Comparison of ENCODE assay signal across 22 cellular contexts in genomic region chr11:93831343-93832082, GRCh38. TPM values are rescaled to one million over a fixed set of nuclear protein-coding genes. Genes with fewer than 3 reads are reported as not detected.
"Had no signal": no experiment of that assay in that cellular context is flagged by ENCODE, and none has a peak within 500 bp of the region (broad histone marks: within the 10 kb centered on the region; RNA-seq: fewer than 3 reads in every experiment).

No MANE protein-coding gene starts in this region.

- ATAC-seq: effector memory CD8-positive, alpha-beta T cell; foreskin keratinocyte; left cardiac atrium; naive thymus-derived CD8-positive, alpha-beta T cell; right cardiac atrium; stimulated activated effector memory CD8-positive, alpha-beta T cell treated with anti-CD3 and anti-CD28 coated beads, Interleukin-12 subunit alpha, Interleukin-12 subunit beta, amount 100 ng/mL, for 72 hours; stimulated activated naive CD8-positive, alpha-beta T cell treated with anti-CD3 and anti-CD28 coated beads, Interleukin-15, Interleukin-2, amounts not matched to agents 100 U/mL and 50 U/mL, for 24 hours had no signal

- H3K9me3 ChIP-seq: neutrophil, suprapubic skin, thyroid gland had no signal

- H3K36me3 ChIP-seq: neutrophil, suprapubic skin, thyroid gland had no signal

- H3K27me3 ChIP-seq: foreskin keratinocyte, hepatocyte, neutrophil, suprapubic skin, thyroid gland had no signal

- DNase-seq: effector memory CD8-positive, alpha-beta T cell; foreskin keratinocyte; kidney; left cardiac atrium; mesendoderm; naive thymus-derived CD8-positive, alpha-beta T cell; right cardiac atrium; stimulated activated CD4-positive, alpha-beta T cell treated with anti-CD3 and anti-CD28 coated beads, Interleukin-4, amount 100 ng/mL, for 1 hour; stimulated activated CD8-positive, alpha-beta memory T cell treated with anti-CD3 and anti-CD28 coated beads, Interleukin-4, amount 100 ng/mL, for 48 hours; stimulated activated naive CD8-positive, alpha-beta T cell treated with anti-CD3 and anti-CD28 coated beads, Interleukin-15, Interleukin-2, amounts not matched to agents 100 U/mL and 50 U/mL, for 24 hours; thyroid gland had no signal

- H3K27ac ChIP-seq: epithelial cell of prostate, foreskin keratinocyte, hepatocyte, neutrophil, suprapubic skin, thyroid gland had no signal

- H3K4me3 ChIP-seq: hepatocyte, suprapubic skin, thyroid gland had no signal

- H3K4me1 ChIP-seq: foreskin keratinocyte, suprapubic skin, thyroid gland had no signal

- FAIRE-seq: kidney, urothelium cell line had no signal

RNA-seq across cellular contexts. Expression of gene VSTM5, which starts 18.9 kb away (rescaled TPM):
- total RNA-seq: liver; lung microvascular endothelial cell; mononuclear cell; naive thymus-derived CD8-positive, alpha-beta T cell; osteocyte had no signal
- polyA plus RNA-seq: naive thymus-derived CD8-positive, alpha-beta T cell; neural cell had no signal
